ENCODE assay signal across 19 cellular contexts in genomic region chr2:54808642-54809041, GRCh38.
DNase-seq lines count a peak whose midpoint lies in the region; ATAC-seq, FAIRE-seq and TF ChIP-seq lines count a peak whose summit lies in the region.
"Had no signal": no experiment of that assay in that cellular context is flagged by ENCODE, and none has a peak within 500 bp of the region (broad histone marks: within the 10 kb centered on the region; RNA-seq: fewer than 3 reads in every experiment).

No MANE protein-coding gene starts in this region.

- no peaks in the 10 kb centered on the region for H3K79me2 ChIP-seq in keratinocyte (ENCODE audit: control insufficient read depth, insufficient read depth, low read length)

- no peaks in the 10 kb centered on the region for H3K27me3 ChIP-seq in keratinocyte (ENCODE audit: control insufficient read depth, extremely low read depth, insufficient read depth, low read length)
- no peaks in the 10 kb centered on the region for H3K27me3 ChIP-seq in endodermal cell (ENCODE audit: control insufficient read depth, insufficient read depth, low read length, poor library complexity, severe bottlenecking)
- H3K27me3 ChIP-seq: SJCRH30 had no signal

- no peak overlapping the region for H3K4me2 ChIP-seq in A549
- H3K4me2 ChIP-seq in keratinocyte (ENCODE audit: control insufficient read depth, extremely low read depth, insufficient read depth, low read depth, low read length) = no peak overlapping the region

- TF ChIP-seq POLR2A in A549 (IDR thresholded peaks at IDR 0.05; ENCODE audit: low read length) = no peak

- H3K9me3 Mint-ChIP-seq in endodermal cell = peaks cover 3% of the 10 kb centered on the region

- no peak overlapping the region for H3K4me3 ChIP-seq in A549
- no peak overlapping the region for H3K4me3 ChIP-seq in keratinocyte (ENCODE audit: control insufficient read depth in 2 of 3, extremely low read depth in 1 of 3, insufficient read depth in 2 of 3, low read depth in 1 of 3, low read length in 3 of 3)
- H3K4me3 ChIP-seq in endodermal cell (ENCODE audit: low read length) = no peak overlapping the region
- H3K4me3 ChIP-seq: SJCRH30 had no signal

- H3K9me3 ChIP-seq in A549 = peaks cover 3% of the 10 kb centered on the region; the same call in 1 of the 3 replicates
- no peaks in the 10 kb centered on the region for H3K9me3 ChIP-seq in keratinocyte (ENCODE audit: control insufficient read depth, low read depth, low read length)
- no peaks in the 10 kb centered on the region for H3K9me3 ChIP-seq in endodermal cell (ENCODE audit: control insufficient read depth, low read length)

- TF ChIP-seq EP300 in A549 (IDR thresholded peaks at IDR 0.05) = no peak

- H3K4me1 ChIP-seq in A549 (peaks cover 10% of the 10 kb centered on the region), keratinocyte (ENCODE audit: control insufficient read depth, extremely low read depth, insufficient read depth, low read length) (peaks cover 16% of the 10 kb centered on the region), endodermal cell (ENCODE audit: control insufficient read depth, insufficient read depth, low read length) (peaks cover 5% of the 10 kb centered on the region)
- H3K4me1 ChIP-seq: SJCRH30 had no signal

- POLR2A ChIA-PET in A549 (lab: Yijun Ruan, JAX) = no interaction called here

- ATAC-seq in A549 (no peak), GM21381 (IDR thresholded peaks at IDR 0.05; ENCODE audit: unreplicated experiment) (no peak), HG03280 (IDR thresholded peaks at IDR 0.05; ENCODE audit: unreplicated experiment) (no peak), GM18870 (IDR thresholded peaks at IDR 0.05; ENCODE audit: unreplicated experiment) (no peak)
- ATAC-seq: HCT116, PC-3 had no signal

- H3K27ac Mint-ChIP-seq in endodermal cell = no peak overlapping the region
- H3K27ac Mint-ChIP-seq: CD14-positive monocyte had no signal

- CTCF ChIA-PET in A549 (lab: Yijun Ruan, JAX) = interaction anchor here (2.3 kb wide), 1 partner anchor 30 kb away, joined by 9 read pairs; no protein-coding TSS in a partner anchor

- no peaks in the 10 kb centered on the region for H3K9me1 ChIP-seq in keratinocyte (ENCODE audit: control insufficient read depth, extremely low read depth, insufficient read depth, low read length)

- TF ChIP-seq CTCF in A549 (IDR thresholded peaks at IDR 0.05) (no peak), keratinocyte (optimal IDR thresholded peaks at IDR 0.05 in 1 of 3, IDR thresholded peaks at IDR 0.05 in 1 of 3, conservative IDR thresholded peaks at IDR 0.05 in 1 of 3; ENCODE audit: extremely low read depth in 1 of 3, insufficient read depth in 2 of 3, low read length in 3 of 3) (no peak), endodermal cell (conservative IDR thresholded peaks at IDR 0.05) (no peak)

- no peak overlapping the region for H3K27ac ChIP-seq in A549
- no peak overlapping the region for H3K27ac ChIP-seq in keratinocyte (ENCODE audit: control insufficient read depth, insufficient read depth, low read length)
- no peak overlapping the region for H3K27ac ChIP-seq in endodermal cell (ENCODE audit: low read depth, low read length)
- H3K27ac ChIP-seq: SJCRH30 had no signal

- H3K4me1 Mint-ChIP-seq in endodermal cell = peaks cover 14% of the 10 kb centered on the region
- H3K4me1 Mint-ChIP-seq: CD14-positive monocyte had no signal

- DNase-seq in A549 (ENCODE audit: low read depth in 1 of 2, low spot score in 1 of 2) (no peak), GM04504 (ENCODE audit: low read depth) (peak; percentile 68), keratinocyte (ENCODE audit: low read depth, low spot score) (no peak), endodermal cell (no peak)
- DNase-seq: 8988T, GF-D8, KG1, NCI-H1048, NCI-H146, NCI-H2081, NCI-H748 treated with DMSO at 0.1 percent for 48 hours, PC-3, SJCRH30 had no signal

- H3K27me3 Mint-ChIP-seq in endodermal cell (ENCODE audit: insufficient read depth) = no peaks in the 10 kb centered on the region

- H4K20me1 ChIP-seq in keratinocyte (ENCODE audit: control insufficient read depth, extremely low read depth, insufficient read depth, low read length) = no peaks in the 10 kb centered on the region

- no peak for TF ChIP-seq RAD21 in A549 (conservative IDR thresholded peaks at IDR 0.05 in 1 of 2, IDR thresholded peaks at IDR 0.05 in 1 of 2)

- FAIRE-seq in A549 (lab: Jason Lieb, UNC) (peak; percentile 32), endometrium (lab: Jason Lieb, UNC) (peak; percentile 97), keratinocyte (lab: Jason Lieb, UNC) (peak; percentile 34)

- no peak overlapping the region for H3K4me3 Mint-ChIP-seq in endodermal cell
- H3K4me3 Mint-ChIP-seq: CD14-positive monocyte had no signal

- no peaks in the 10 kb centered on the region for H3K36me3 Mint-ChIP-seq in endodermal cell (ENCODE audit: low read depth)
- H3K36me3 Mint-ChIP-seq: CD14-positive monocyte had no signal

- H3K36me3 ChIP-seq in keratinocyte (ENCODE audit: control insufficient read depth in 2 of 2, extremely low read depth in 1 of 2, insufficient read depth in 2 of 2, low read length in 2 of 2) = no peaks in the 10 kb centered on the region
- H3K36me3 ChIP-seq in endodermal cell (ENCODE audit: control insufficient read depth, insufficient read depth, low read length) = no peaks in the 10 kb centered on the region
- H3K36me3 ChIP-seq: SJCRH30 had no signal

- H3K9ac ChIP-seq in keratinocyte (ENCODE audit: control insufficient read depth, extremely low read depth, insufficient read depth, low read length) (no peak overlapping the region), endodermal cell (ENCODE audit: extremely low read depth, low read length, poor library complexity, severe bottlenecking) (no peak overlapping the region)

- WGBS in A549 (ENCODE audit: missing lambda C conversion rate) = 72% methylated on average over 1 of the region's 1 CpG
- 91% methylated on average over 1 of the region's 1 CpG; no CpG with 5 or more reads in 1 of the 2 experiments for WGBS in endodermal cell (ENCODE audit: insufficient coverage in 1 of 2, insufficient read length in 1 of 2), 2 experiments

- no peak overlapping the region for H2AFZ ChIP-seq in keratinocyte (ENCODE audit: control insufficient read depth, low read length)

- dilution Hi-C loops in keratinocyte (cut with MboI; ENCODE audit: extremely low pct_ligation_motif_present, low sequenced_read_pairs) = no loop called here

TF ChIP-seq in A549, 52 proteins besides CTCF, POLR2A, EP300 and RAD21:
- no peak for TF ChIP-seq TP53 (CRISPR knock-in tag; IDR thresholded peaks at IDR 0.05)
- no peak for TF ChIP-seq HOXB5 (CRISPR knock-in tag; IDR thresholded peaks at IDR 0.05)
- no peak for TF ChIP-seq CHD2 (IDR thresholded peaks at IDR 0.05; ENCODE audit: low read length, partially characterized antibody)
- TF ChIP-seq CBX2 (IDR thresholded peaks at IDR 0.05; ENCODE audit: borderline replicate concordance, low read depth) = no peak
- TF ChIP-seq BCL3 (IDR thresholded peaks at IDR 0.05) = no peak
- no peak for TF ChIP-seq ZSCAN20 (CRISPR knock-in tag; IDR thresholded peaks at IDR 0.05)
- no peak for TF ChIP-seq RARB (CRISPR knock-in tag; IDR thresholded peaks at IDR 0.05)
- no peak for TF ChIP-seq KDM1A (IDR thresholded peaks at IDR 0.05; ENCODE audit: low read depth)
- no peak for TF ChIP-seq PBX3 (IDR thresholded peaks at IDR 0.05)
- TF ChIP-seq NR3C1 (IDR thresholded peaks at IDR 0.05) = no peak
- no peak for TF ChIP-seq MAFK (IDR thresholded peaks at IDR 0.05; ENCODE audit: partially characterized antibody)
- no peak for TF ChIP-seq RFX5 (IDR thresholded peaks at IDR 0.05)
- no peak for TF ChIP-seq ELK1 (IDR thresholded peaks at IDR 0.05; ENCODE audit: low read depth, low read length)
- no peak for TF ChIP-seq POLR2AphosphoS2 (conservative IDR thresholded peaks at IDR 0.05; ENCODE audit: low read length)
- no peak for TF ChIP-seq ZFP36 (IDR thresholded peaks at IDR 0.05; ENCODE audit: borderline replicate concordance, partially characterized antibody)
